In genomic region chr5:37703841-37704241, GRCh38 we compare ENCODE assay signal across 19 cellular contexts.
DNase-seq lines count a peak whose midpoint lies in the region; ATAC-seq and TF ChIP-seq lines count a peak whose summit lies in the region.
"Had no signal": no experiment of that assay in that cellular context is flagged by ENCODE, and none has a peak within 500 bp of the region (broad histone marks: within the 10 kb centered on the region; RNA-seq: fewer than 3 reads in every experiment).

No MANE protein-coding gene starts in this region.

- TF ChIP-seq CTCF in IMR-90 (conservative IDR thresholded peaks at IDR 0.05; ENCODE audit: low read depth, low read length) = no peak
- no peak for TF ChIP-seq CTCF in epithelial cell of esophagus (IDR thresholded peaks at IDR 0.05; ENCODE audit: insufficient read depth, low read depth, low read length, missing control alignments)
- TF ChIP-seq CTCF in retinal pigment epithelial cell (conservative IDR thresholded peaks at IDR 0.05; ENCODE audit: low read depth, low read length) = no peak
- TF ChIP-seq CTCF in WERI-Rb-1 (IDR thresholded peaks at IDR 0.05; ENCODE audit: low read depth, low read length) = no peak

- no peak overlapping the region for H2BK5ac ChIP-seq in IMR-90 (ENCODE audit: low read depth, low read length, poor library complexity, severe bottlenecking)

- H2BK15ac ChIP-seq in IMR-90 (ENCODE audit: low read depth, low read length) = no peak overlapping the region

- no peaks in the 10 kb centered on the region for H3K4me1 ChIP-seq in IMR-90 (ENCODE audit: control insufficient read depth, insufficient read depth, low read length)

- DNase-seq in IMR-90 = peak; percentile 78
- peak; percentile 55 for DNase-seq in epithelial cell of esophagus (ENCODE audit: low read depth)
- DNase-seq in retinal pigment epithelial cell (ENCODE audit: low read depth) = peak; percentile 3
- DNase-seq in activated CD4-positive, alpha-beta T cell treated with anti-CD3 and anti-CD28 coated beads for 48 hours = no peak
- no peak for DNase-seq in SIG-M5 (lab: John Stamatoyannopoulos, UW)
- DNase-seq in GF-D8 (lab: John Stamatoyannopoulos, UW) = no peak
- DNase-seq in WERI-Rb-1 = no peak
- DNase-seq: ACHN; C1 segment of cervical spinal cord; CD8-positive, alpha-beta memory T cell; KG1; NCI-H1417; NCI-H187; NCI-H2107; NCI-H226; NCI-H524 treated with DMSO at 0.1 percent for 48 hours; PC-9 had no signal

- TF ChIP-seq RAD21 in IMR-90 (IDR thresholded peaks at IDR 0.05; ENCODE audit: low read length) = no peak

- no peak overlapping the region for H3K4me2 ChIP-seq in IMR-90 (ENCODE audit: low read depth, low read length)
- H3K4me2 ChIP-seq: PC-9 had no signal

- no peak overlapping the region for H3K4ac ChIP-seq in IMR-90 (ENCODE audit: low read depth, low read length)

- H2BK20ac ChIP-seq in IMR-90 (ENCODE audit: low read depth, low read length) = no peak overlapping the region

- ATAC-seq in IMR-90 (ENCODE audit: low read depth) = peak; percentile 75
- no peak for ATAC-seq in SK-N-SH treated with all-trans-retinoic acid at 6 μM for 48 hours

- POLR2A ChIA-PET in IMR-90 (lab: Charles Lee; ENCODE audit: unreplicated experiment) = interaction anchor here (0.5 kb wide), 2 partner anchors 18 to 19 kb away, joined by 3 to 4 read pairs; no protein-coding TSS in a partner anchor

- H3K4me3 ChIP-seq in IMR-90 (ENCODE audit: insufficient read depth, low read depth, low read length) (no peak overlapping the region), epithelial cell of esophagus (ENCODE audit: low read length) (no peak overlapping the region), retinal pigment epithelial cell (ENCODE audit: low read length) (no peak overlapping the region), WERI-Rb-1 (ENCODE audit: low read depth, low read length) (no peak overlapping the region)
- H3K4me3 ChIP-seq: PC-9, SK-N-MC had no signal

- H3K9me3 ChIP-seq in IMR-90 (ENCODE audit: control insufficient read depth, insufficient read depth, low read length) = no peaks in the 10 kb centered on the region
- H3K9me3 ChIP-seq in WERI-Rb-1 (ENCODE audit: severe bottlenecking) = no peaks in the 10 kb centered on the region

- no peaks in the 10 kb centered on the region for H4K20me1 ChIP-seq in IMR-90 (ENCODE audit: insufficient read depth, low read length)

- no peak overlapping the region for H3K14ac ChIP-seq in IMR-90 (replicated peaks; ENCODE audit: low read depth, low read length)

- H3K23ac ChIP-seq in IMR-90 (ENCODE audit: low read depth, low read length) = no peak overlapping the region

- no peak overlapping the region for H2AK9ac ChIP-seq in IMR-90 (replicated peaks; ENCODE audit: low read depth, low read length, poor library complexity)

- dilution Hi-C loops in IMR-90 (cut with HindIII; ENCODE audit: low sequenced_read_pairs, unreplicated experiment) = no loop called here

- no peak overlapping the region for H4K8ac ChIP-seq in IMR-90 (ENCODE audit: low read depth in 2 of 2, low read length in 2 of 2)

- in situ Hi-C loops in IMR-90 (cut with MboI; ENCODE audit: low sequenced_read_pairs) = no loop called here

- no CpG with 5 or more reads among the region's 4 CpGs for WGBS in IMR-90 (ENCODE audit: extremely low coverage in 2 of 2, insufficient read length in 1 of 2), 2 experiments

- no peak overlapping the region for H3K18ac ChIP-seq in IMR-90 (ENCODE audit: low read depth, low read length)

- no peak overlapping the region for H4K5ac ChIP-seq in IMR-90 (ENCODE audit: low read depth, low read length)

- intact Hi-C loops in IMR-90 (cut with micrococcal nuclease) = no loop called here

- H2AFZ ChIP-seq in IMR-90 (replicated peaks; ENCODE audit: low read length, poor library complexity) = no peak overlapping the region
- H2AFZ ChIP-seq: PC-9 had no signal

- H3K56ac ChIP-seq in IMR-90 (ENCODE audit: extremely low read depth, insufficient read depth, low read length) = no peak overlapping the region

- H3K27ac ChIP-seq in IMR-90 (ENCODE audit: insufficient read depth, low read length) (no peak overlapping the region), WERI-Rb-1 (no peak overlapping the region)
- H3K27ac ChIP-seq: PC-9, SK-N-MC had no signal

- H3K36me3 ChIP-seq in IMR-90 (ENCODE audit: control insufficient read depth, insufficient read depth, low read length) (0 out of 2 replicates have a peak, but pooled peaks cover 2% of the 10 kb centered on the region), WERI-Rb-1 (no peaks in the 10 kb centered on the region)

- no peak for TF ChIP-seq POLR2A in IMR-90 (IDR thresholded peaks at IDR 0.05; ENCODE audit: low read depth, low read length)

- CTCF ChIA-PET in IMR-90 (lab: Yijun Ruan, JAX) = interaction anchor here (1.0 kb wide), 2 partner anchors 19 to 20 kb away, joined by 3 read pairs; no protein-coding TSS in a partner anchor

- no peak overlapping the region for H2AK5ac ChIP-seq in IMR-90 (ENCODE audit: low read depth, low read length)

- no peak overlapping the region for H2BK120ac ChIP-seq in IMR-90 (ENCODE audit: low read depth, low read length)

- H3K79me1 ChIP-seq in IMR-90 (ENCODE audit: low read depth in 1 of 2, low read length in 2 of 2) = no peaks in the 10 kb centered on the region

- BruUV-seq in IMR-90 (replicated peaks; lab: Mats Ljungman, UMichigan) = no TSS peak

- H4K91ac ChIP-seq in IMR-90 (ENCODE audit: insufficient read depth, low read depth, low read length) = no peak overlapping the region

- H3K27me3 ChIP-seq in IMR-90 (ENCODE audit: control insufficient read depth, insufficient read depth, low read length) (no peaks in the 10 kb centered on the region), WERI-Rb-1 (ENCODE audit: insufficient read depth, low read depth, severe bottlenecking) (no peaks in the 10 kb centered on the region)

- H3K9me1 ChIP-seq in IMR-90 (ENCODE audit: insufficient read depth, low read length) = no peaks in the 10 kb centered on the region

- no peak overlapping the region for H3K9ac ChIP-seq in IMR-90 (ENCODE audit: low read depth, low read length)

TF ChIP-seq in IMR-90, 13 proteins besides CTCF, POLR2A, EP300 and RAD21 (continues in another document):
- TF ChIP-seq RFX5 (IDR thresholded peaks at IDR 0.05; ENCODE audit: low read depth, low read length) (no peak), FOS (IDR thresholded peaks at IDR 0.05; ENCODE audit: low read depth, low read length) (no peak), CHD1 (IDR thresholded peaks at IDR 0.05; ENCODE audit: low read depth, low read length) (no peak), ELK1 (IDR thresholded peaks at IDR 0.05; ENCODE audit: borderline replicate concordance, low read depth, low read length) (no peak), SMC3 (IDR thresholded peaks at IDR 0.05; ENCODE audit: low read depth, low read length) (no peak), NFE2L2 (IDR thresholded peaks at IDR 0.05; ENCODE audit: low read depth, low read length) (no peak), CEBPB (IDR thresholded peaks at IDR 0.05; ENCODE audit: low read depth, low read length) (no peak), BHLHE40 (IDR thresholded peaks at IDR 0.05; ENCODE audit: low read depth, low read length) (no peak)
- TF ChIP-seq, protein P1, sequence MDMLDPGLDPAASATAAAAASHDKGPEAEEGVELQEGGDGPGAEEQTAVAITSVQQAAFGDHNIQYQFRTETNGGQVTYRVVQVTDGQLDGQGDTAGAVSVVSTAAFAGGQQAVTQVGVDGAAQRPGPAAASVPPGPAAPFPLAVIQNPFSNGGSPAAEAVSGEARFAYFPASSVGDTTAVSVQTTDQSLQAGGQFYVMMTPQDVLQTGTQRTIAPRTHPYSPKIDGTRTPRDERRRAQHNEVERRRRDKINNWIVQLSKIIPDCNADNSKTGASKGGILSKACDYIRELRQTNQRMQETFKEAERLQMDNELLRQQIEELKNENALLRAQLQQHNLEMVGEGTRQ (IDR thresholded peaks at IDR 0.05; ENCODE audit: low read depth, low read length) = no peak

TF ChIP-seq in SK-N-SH treated with all-trans-retinoic acid at 6 μM for 48 hours, 23 proteins besides CTCF, POLR2A, EP300 and RAD21:
- peak; percentile 55 for TF ChIP-seq ISL1 (CRISPR knock-in tag; IDR thresholded peaks at IDR 0.05)
- no peak for TF ChIP-seq OSR1 (CRISPR knock-in tag; IDR thresholded peaks at IDR 0.05)
- TF ChIP-seq ARNTL (CRISPR knock-in tag; IDR thresholded peaks at IDR 0.05; ENCODE audit: borderline replicate concordance, low read depth) = no peak
- no peak for TF ChIP-seq BACH2 (CRISPR knock-in tag; IDR thresholded peaks at IDR 0.05; ENCODE audit: borderline replicate concordance)
TF ChIP-seq in SK-N-SH treated with all-trans-retinoic acid at 6 μM for 48 hours: peak in this region for 1.

Comparison
In these comparisons a context has a peak if more than half of its experiments do, and no peak if none do; other contexts are left out.
1. DNase-seq: peak in IMR-90 (single experiment), epithelial cell of esophagus (single experiment) and retinal pigment epithelial cell (single experiment); none in activated CD4-positive, alpha-beta T cell treated with anti-CD3 and anti-CD28 coated beads for 48 hours (single experiment), SIG-M5 (single experiment), GF-D8 (single experiment) and WERI-Rb-1 (single experiment).